1 cellular context compared by ENCODE assay signal in the genomic region with DNA sequence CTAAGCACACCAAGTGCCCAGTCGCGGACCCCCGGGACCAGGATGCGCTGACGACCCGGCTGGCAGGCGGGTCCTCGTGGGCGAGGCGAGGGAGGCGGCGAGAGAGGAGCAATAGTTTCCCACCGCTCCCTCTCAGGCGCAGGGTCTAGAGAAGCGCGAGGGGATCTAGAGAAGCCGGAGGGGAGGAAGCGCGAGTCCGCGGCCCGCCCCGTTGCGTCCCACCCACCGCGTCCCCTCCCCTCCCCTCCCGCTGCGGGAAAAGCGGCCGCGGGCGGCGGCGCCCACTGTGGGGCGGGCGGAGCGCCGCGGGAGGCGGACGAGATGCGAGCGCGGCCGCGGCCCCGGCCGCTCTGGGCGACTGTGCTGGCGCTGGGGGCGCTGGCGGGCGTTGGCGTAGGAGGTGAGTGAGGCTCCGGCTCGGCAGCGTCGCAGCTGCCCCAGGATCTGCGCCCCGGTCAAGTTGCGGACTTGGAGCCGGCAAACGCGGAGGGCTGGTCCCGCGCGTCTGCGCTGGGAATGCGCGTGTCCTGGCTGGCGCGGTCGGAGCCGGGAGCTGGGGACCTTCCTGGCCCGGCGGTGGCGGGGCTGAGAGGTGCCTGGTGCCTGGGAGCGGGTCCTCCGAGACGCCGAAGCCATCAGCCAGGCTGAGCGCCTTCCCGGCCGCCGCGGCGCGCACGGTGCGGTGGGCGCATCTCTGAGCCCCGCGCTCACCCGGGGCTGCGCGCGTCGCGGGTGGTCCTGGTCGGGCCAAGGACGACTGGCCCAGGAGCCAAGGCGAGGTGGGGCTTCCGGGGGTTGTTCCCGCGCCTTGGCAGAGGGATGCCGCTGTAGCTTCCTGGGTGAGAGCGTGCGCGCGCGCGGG.
TF ChIP-seq lines count a peak whose summit lies in the region.

A gene (plus strand): TSS at position 287 of the 862 bp plus-strand sequence. CDS start 35 bp downstream, at position 322.

TF ChIP-seq in HepG2, 621 proteins besides CTCF, POLR2A, EP300 and RAD21 (continued from another document and continues in another):
- TF ChIP-seq, protein P1, sequence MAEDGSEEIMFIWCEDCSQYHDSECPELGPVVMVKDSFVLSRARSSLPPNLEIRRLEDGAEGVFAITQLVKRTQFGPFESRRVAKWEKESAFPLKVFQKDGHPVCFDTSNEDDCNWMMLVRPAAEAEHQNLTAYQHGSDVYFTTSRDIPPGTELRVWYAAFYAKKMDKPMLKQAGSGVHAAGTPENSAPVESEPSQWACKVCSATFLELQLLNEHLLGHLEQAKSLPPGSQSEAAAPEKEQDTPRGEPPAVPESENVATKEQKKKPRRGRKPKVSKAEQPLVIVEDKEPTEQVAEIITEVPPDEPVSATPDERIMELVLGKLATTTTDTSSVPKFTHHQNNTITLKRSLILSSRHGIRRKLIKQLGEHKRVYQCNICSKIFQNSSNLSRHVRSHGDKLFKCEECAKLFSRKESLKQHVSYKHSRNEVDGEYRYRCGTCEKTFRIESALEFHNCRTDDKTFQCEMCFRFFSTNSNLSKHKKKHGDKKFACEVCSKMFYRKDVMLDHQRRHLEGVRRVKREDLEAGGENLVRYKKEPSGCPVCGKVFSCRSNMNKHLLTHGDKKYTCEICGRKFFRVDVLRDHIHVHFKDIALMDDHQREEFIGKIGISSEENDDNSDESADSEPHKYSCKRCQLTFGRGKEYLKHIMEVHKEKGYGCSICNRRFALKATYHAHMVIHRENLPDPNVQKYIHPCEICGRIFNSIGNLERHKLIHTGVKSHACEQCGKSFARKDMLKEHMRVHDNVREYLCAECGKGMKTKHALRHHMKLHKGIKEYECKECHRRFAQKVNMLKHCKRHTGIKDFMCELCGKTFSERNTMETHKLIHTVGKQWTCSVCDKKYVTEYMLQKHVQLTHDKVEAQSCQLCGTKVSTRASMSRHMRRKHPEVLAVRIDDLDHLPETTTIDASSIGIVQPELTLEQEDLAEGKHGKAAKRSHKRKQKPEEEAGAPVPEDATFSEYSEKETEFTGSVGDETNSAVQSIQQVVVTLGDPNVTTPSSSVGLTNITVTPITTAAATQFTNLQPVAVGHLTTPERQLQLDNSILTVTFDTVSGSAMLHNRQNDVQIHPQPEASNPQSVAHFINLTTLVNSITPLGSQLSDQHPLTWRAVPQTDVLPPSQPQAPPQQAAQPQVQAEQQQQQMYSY (CRISPR knock-in tag; IDR thresholded peaks at IDR 0.05), result no peak
- TF ChIP-seq ZNF343 (CRISPR knock-in tag; IDR thresholded peaks at IDR 0.05) (peak; percentile 70; the same call in 1 of the 2 replicates), SALL1 (CRISPR knock-in tag; IDR thresholded peaks at IDR 0.05) (no peak), GATAD1 (CRISPR knock-in tag; IDR thresholded peaks at IDR 0.05) (no peak), RARG (CRISPR knock-in tag; IDR thresholded peaks at IDR 0.05; ENCODE audit: low read depth) (no peak), ZNF367 (CRISPR knock-in tag; IDR thresholded peaks at IDR 0.05; ENCODE audit: borderline replicate concordance) (no peak), ZNF530 (CRISPR knock-in tag; IDR thresholded peaks at IDR 0.05; ENCODE audit: low read depth) (no peak), KLF16 (CRISPR knock-in tag; IDR thresholded peaks at IDR 0.05) (peak in 1 of 2 experiments; percentile 24; a peak in 1 of 4 replicates), JUN (CRISPR knock-in tag; IDR thresholded peaks at IDR 0.05) (no peak), BHLHE40 (IDR thresholded peaks at IDR 0.05; ENCODE audit: low read length) (no peak), ZNF101 (CRISPR knock-in tag; IDR thresholded peaks at IDR 0.05; ENCODE audit: borderline replicate concordance, low read depth) (no peak), FOXO1 (CRISPR knock-in tag; IDR thresholded peaks at IDR 0.05) (0 out of 2 replicates have a peak, but pooled peaks have one; percentile 49), KDM2A (CRISPR knock-in tag; IDR thresholded peaks at IDR 0.05; ENCODE audit: borderline replicate concordance, low read depth) (peak; percentile 52; the same call in 1 of the 2 replicates), ZNF225 (CRISPR knock-in tag; IDR thresholded peaks at IDR 0.05) (no peak), SOX6 (IDR thresholded peaks at IDR 0.05) (no peak), SOX6 (CRISPR knock-in tag; IDR thresholded peaks at IDR 0.05) (no peak), ZNF263 (CRISPR knock-in tag; IDR thresholded peaks at IDR 0.05) (0 out of 2 replicates have a peak, but pooled peaks have one; percentile 28), RELA (CRISPR knock-in tag; IDR thresholded peaks at IDR 0.05) (no peak), ATF7 (IDR thresholded peaks at IDR 0.05) (no peak), ATF7 (CRISPR knock-in tag; IDR thresholded peaks at IDR 0.05) (0 out of 2 replicates have a peak, but pooled peaks have one; percentile 17), MEIS2 (CRISPR knock-in tag; IDR thresholded peaks at IDR 0.05) (peak; percentile 42; the same call in 1 of the 2 replicates), MATR3 (CRISPR knock-in tag; IDR thresholded peaks at IDR 0.05) (no peak)
- TF ChIP-seq, protein P2, sequence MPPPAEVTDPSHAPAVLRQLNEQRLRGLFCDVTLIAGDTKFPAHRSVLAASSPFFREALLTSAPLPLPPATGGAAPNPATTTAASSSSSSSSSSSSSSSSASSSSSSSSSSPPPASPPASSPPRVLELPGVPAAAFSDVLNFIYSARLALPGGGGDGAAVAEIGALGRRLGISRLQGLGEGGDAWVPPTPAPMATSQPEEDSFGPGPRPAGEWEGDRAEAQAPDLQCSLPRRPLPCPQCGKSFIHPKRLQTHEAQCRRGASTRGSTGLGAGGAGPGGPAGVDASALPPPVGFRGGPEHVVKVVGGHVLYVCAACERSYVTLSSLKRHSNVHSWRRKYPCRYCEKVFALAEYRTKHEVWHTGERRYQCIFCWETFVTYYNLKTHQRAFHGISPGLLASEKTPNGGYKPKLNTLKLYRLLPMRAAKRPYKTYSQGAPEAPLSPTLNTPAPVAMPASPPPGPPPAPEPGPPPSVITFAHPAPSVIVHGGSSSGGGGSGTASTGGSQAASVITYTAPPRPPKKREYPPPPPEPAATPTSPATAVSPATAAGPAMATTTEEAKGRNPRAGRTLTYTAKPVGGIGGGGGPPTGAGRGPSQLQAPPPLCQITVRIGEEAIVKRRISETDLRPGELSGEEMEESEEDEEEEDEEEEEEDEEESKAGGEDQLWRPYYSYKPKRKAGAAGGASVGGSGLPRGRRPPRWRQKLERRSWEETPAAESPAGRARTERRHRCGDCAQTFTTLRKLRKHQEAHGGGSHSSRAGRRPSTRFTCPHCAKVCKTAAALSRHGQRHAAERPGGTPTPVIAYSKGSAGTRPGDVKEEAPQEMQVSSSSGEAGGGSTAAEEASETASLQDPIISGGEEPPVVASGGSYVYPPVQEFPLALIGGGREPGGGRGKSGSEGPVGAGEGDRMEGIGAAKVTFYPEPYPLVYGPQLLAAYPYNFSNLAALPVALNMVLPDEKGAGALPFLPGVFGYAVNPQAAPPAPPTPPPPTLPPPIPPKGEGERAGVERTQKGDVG (CRISPR knock-in tag; IDR thresholded peaks at IDR 0.05; ENCODE audit: borderline replicate concordance), result no peak
- TF ChIP-seq, protein P3, sequence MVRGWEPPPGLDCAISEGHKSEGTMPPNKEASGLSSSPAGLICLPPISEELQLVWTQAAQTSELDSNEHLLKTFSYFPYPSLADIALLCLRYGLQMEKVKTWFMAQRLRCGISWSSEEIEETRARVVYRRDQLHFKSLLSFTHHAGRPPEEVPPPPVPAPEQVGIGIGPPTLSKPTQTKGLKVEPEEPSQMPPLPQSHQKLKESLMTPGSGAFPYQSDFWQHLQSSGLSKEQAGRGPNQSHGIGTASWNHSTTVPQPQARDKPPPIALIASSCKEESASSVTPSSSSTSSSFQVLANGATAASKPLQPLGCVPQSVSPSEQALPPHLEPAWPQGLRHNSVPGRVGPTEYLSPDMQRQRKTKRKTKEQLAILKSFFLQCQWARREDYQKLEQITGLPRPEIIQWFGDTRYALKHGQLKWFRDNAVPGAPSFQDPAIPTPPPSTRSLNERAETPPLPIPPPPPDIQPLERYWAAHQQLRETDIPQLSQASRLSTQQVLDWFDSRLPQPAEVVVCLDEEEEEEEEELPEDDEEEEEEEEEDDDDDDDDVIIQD (CRISPR knock-in tag; IDR thresholded peaks at IDR 0.05; ENCODE audit: low read depth), result no peak
- TF ChIP-seq, protein P4, sequence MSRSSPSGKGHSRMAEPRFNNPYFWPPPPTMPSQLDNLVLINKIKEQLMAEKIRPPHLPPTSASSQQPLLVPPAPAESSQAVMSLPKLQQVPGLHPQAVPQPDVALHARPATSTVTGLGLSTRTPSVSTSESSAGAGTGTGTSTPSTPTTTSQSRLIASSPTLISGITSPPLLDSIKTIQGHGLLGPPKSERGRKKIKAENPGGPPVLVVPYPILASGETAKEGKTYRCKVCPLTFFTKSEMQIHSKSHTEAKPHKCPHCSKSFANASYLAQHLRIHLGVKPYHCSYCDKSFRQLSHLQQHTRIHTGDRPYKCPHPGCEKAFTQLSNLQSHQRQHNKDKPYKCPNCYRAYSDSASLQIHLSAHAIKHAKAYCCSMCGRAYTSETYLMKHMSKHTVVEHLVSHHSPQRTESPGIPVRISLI (CRISPR knock-in tag; IDR thresholded peaks at IDR 0.05; ENCODE audit: borderline replicate concordance), result peak; percentile 33; the same call in 1 of the 2 replicates
- TF ChIP-seq, protein P5, sequence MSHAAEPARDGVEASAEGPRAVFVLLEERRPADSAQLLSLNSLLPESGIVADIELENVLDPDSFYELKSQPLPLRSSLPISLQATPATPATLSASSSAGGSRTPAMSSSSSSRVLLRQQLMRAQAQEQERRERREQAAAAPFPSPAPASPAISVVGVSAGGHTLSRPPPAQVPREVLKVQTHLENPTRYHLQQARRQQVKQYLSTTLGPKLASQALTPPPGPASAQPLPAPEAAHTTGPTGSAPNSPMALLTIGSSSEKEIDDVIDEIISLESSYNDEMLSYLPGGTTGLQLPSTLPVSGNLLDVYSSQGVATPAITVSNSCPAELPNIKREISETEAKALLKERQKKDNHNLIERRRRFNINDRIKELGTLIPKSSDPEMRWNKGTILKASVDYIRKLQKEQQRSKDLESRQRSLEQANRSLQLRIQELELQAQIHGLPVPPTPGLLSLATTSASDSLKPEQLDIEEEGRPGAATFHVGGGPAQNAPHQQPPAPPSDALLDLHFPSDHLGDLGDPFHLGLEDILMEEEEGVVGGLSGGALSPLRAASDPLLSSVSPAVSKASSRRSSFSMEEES (CRISPR knock-in tag; IDR thresholded peaks at IDR 0.05), result no peak
- TF ChIP-seq, protein P6, sequence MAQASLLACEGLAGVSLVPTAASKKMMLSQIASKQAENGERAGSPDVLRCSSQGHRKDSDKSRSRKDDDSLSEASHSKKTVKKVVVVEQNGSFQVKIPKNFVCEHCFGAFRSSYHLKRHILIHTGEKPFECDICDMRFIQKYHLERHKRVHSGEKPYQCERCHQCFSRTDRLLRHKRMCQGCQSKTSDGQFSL (CRISPR knock-in tag; IDR thresholded peaks at IDR 0.05), result no peak
- TF ChIP-seq, protein P7, sequence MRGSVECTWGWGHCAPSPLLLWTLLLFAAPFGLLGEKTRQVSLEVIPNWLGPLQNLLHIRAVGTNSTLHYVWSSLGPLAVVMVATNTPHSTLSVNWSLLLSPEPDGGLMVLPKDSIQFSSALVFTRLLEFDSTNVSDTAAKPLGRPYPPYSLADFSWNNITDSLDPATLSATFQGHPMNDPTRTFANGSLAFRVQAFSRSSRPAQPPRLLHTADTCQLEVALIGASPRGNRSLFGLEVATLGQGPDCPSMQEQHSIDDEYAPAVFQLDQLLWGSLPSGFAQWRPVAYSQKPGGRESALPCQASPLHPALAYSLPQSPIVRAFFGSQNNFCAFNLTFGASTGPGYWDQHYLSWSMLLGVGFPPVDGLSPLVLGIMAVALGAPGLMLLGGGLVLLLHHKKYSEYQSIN (CRISPR knock-in tag; IDR thresholded peaks at IDR 0.05; ENCODE audit: borderline replicate concordance), result peak; percentile 68; the same call in 1 of the 2 replicates
- TF ChIP-seq, protein P8, sequence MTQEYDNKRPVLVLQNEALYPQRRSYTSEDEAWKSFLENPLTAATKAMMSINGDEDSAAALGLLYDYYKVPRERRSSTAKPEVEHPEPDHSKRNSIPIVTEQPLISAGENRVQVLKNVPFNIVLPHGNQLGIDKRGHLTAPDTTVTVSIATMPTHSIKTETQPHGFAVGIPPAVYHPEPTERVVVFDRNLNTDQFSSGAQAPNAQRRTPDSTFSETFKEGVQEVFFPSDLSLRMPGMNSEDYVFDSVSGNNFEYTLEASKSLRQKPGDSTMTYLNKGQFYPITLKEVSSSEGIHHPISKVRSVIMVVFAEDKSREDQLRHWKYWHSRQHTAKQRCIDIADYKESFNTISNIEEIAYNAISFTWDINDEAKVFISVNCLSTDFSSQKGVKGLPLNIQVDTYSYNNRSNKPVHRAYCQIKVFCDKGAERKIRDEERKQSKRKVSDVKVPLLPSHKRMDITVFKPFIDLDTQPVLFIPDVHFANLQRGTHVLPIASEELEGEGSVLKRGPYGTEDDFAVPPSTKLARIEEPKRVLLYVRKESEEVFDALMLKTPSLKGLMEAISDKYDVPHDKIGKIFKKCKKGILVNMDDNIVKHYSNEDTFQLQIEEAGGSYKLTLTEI (CRISPR knock-in tag; conservative IDR thresholded peaks at IDR 0.05), result no peak
- TF ChIP-seq, protein P9, sequence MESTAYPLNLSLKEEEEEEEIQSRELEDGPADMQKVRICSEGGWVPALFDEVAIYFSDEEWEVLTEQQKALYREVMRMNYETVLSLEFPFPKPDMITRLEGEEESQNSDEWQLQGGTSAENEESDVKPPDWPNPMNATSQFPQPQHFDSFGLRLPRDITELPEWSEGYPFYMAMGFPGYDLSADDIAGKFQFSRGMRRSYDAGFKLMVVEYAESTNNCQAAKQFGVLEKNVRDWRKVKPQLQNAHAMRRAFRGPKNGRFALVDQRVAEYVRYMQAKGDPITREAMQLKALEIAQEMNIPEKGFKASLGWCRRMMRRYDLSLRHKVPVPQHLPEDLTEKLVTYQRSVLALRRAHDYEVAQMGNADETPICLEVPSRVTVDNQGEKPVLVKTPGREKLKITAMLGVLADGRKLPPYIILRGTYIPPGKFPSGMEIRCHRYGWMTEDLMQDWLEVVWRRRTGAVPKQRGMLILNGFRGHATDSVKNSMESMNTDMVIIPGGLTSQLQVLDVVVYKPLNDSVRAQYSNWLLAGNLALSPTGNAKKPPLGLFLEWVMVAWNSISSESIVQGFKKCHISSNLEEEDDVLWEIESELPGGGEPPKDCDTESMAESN (CRISPR knock-in tag; conservative IDR thresholded peaks at IDR 0.05), result peak; percentile 58
- TF ChIP-seq, protein P10, sequence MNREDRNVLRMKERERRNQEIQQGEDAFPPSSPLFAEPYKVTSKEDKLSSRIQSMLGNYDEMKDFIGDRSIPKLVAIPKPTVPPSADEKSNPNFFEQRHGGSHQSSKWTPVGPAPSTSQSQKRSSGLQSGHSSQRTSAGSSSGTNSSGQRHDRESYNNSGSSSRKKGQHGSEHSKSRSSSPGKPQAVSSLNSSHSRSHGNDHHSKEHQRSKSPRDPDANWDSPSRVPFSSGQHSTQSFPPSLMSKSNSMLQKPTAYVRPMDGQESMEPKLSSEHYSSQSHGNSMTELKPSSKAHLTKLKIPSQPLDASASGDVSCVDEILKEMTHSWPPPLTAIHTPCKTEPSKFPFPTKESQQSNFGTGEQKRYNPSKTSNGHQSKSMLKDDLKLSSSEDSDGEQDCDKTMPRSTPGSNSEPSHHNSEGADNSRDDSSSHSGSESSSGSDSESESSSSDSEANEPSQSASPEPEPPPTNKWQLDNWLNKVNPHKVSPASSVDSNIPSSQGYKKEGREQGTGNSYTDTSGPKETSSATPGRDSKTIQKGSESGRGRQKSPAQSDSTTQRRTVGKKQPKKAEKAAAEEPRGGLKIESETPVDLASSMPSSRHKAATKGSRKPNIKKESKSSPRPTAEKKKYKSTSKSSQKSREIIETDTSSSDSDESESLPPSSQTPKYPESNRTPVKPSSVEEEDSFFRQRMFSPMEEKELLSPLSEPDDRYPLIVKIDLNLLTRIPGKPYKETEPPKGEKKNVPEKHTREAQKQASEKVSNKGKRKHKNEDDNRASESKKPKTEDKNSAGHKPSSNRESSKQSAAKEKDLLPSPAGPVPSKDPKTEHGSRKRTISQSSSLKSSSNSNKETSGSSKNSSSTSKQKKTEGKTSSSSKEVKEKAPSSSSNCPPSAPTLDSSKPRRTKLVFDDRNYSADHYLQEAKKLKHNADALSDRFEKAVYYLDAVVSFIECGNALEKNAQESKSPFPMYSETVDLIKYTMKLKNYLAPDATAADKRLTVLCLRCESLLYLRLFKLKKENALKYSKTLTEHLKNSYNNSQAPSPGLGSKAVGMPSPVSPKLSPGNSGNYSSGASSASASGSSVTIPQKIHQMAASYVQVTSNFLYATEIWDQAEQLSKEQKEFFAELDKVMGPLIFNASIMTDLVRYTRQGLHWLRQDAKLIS (CRISPR knock-in tag; IDR thresholded peaks at IDR 0.05), result no peak
